ENCODE assay signal across 27 cellular contexts in the genomic region with DNA sequence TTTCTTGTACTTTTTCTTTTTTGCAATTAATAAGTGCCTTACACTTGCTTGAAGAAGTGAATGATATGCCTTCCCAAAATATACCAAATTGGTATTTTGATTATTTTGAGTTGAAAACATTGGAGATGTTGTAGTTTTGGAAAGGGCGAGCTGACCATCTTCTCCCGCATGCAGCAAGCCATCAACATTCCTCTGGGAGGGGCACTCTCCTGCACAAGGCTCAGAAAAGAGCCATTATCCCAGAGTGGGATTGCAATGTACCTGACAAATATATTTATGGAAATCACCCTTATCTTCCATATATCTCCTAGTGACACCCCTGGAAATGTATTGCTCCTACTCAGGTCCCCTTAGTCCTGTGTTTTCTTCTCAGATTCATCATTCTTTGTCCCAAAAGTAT.
"Had no signal": no experiment of that assay in that cellular context is flagged by ENCODE, and none has a peak within 500 bp of the region (broad histone marks: within the 10 kb centered on the region; RNA-seq: fewer than 3 reads in every experiment).

No MANE protein-coding gene starts in this region.

- H3K27me3 Mint-ChIP-seq: dendritic cell treated with granulocyte-macrophage colony-stimulating factor and Interleukin-4, amounts not matched to agents 40 ng/mL and 50 ng/mL, for 4 days; effector memory CD8-positive, alpha-beta T cell; naive thymus-derived CD8-positive, alpha-beta T cell had no signal

- H3K27me3 ChIP-seq: colonic mucosa, esophagus squamous epithelium, gastrocnemius medialis, heart right ventricle, left lung had no signal

- H3K9me3 Mint-ChIP-seq: dendritic cell treated with granulocyte-macrophage colony-stimulating factor and Interleukin-4, amounts not matched to agents 40 ng/mL and 50 ng/mL, for 4 days; effector memory CD8-positive, alpha-beta T cell; endodermal cell had no signal

- H3K36me3 ChIP-seq: colonic mucosa, esophagus squamous epithelium, gastrocnemius medialis, heart right ventricle, left lung, lower lobe of right lung had no signal

- H3K4me1 ChIP-seq: colonic mucosa, esophagus squamous epithelium, gastrocnemius medialis, heart right ventricle, left lung, lower lobe of right lung had no signal

- H3K4me1 Mint-ChIP-seq: endodermal cell; naive B cell; naive thymus-derived CD8-positive, alpha-beta T cell had no signal

- H3K27ac Mint-ChIP-seq: effector memory CD8-positive, alpha-beta T cell; endodermal cell; naive thymus-derived CD8-positive, alpha-beta T cell had no signal

- H3K36me3 Mint-ChIP-seq: mesothelial cell of epicardium; naive B cell; naive thymus-derived CD8-positive, alpha-beta T cell had no signal

- H3K9me3 ChIP-seq: colonic mucosa, esophagus squamous epithelium, gastrocnemius medialis, heart right ventricle, left lung, lower lobe of right lung, mucosa of descending colon had no signal

- H3K4me3 Mint-ChIP-seq: dendritic cell treated with granulocyte-macrophage colony-stimulating factor and Interleukin-4, amounts not matched to agents 40 ng/mL and 50 ng/mL, for 4 days; effector memory CD8-positive, alpha-beta T cell; endodermal cell; mesothelial cell of epicardium; naive B cell; naive thymus-derived CD8-positive, alpha-beta T cell had no signal

- DNase-seq: colonic mucosa; cortex of kidney; effector CD8-positive, alpha-beta T cell; effector memory CD8-positive, alpha-beta T cell; endodermal cell; erythroblast; esophagus squamous epithelium; foreskin fibroblast; foreskin melanocyte; gastrocnemius medialis; glutamatergic neuron; heart right ventricle; hippocampal formation; left cardiac atrium; left lung; left ventricle myocardium superior; lower lobe of right lung; mesenchymal stem cell; mucosa of descending colon; naive B cell; naive thymus-derived CD8-positive, alpha-beta T cell had no signal

- H3K4me3 ChIP-seq: colonic mucosa, esophagus squamous epithelium, gastrocnemius medialis, heart right ventricle, left lung, lower lobe of right lung, mucosa of descending colon had no signal

- FAIRE-seq: endometrium, islet of Langerhans, keratinocyte had no signal

- H3K27ac ChIP-seq: colonic mucosa, epithelial cell of prostate, esophagus squamous epithelium, gastrocnemius medialis, heart right ventricle, left lung, lower lobe of right lung had no signal
